ENCODE assay signal across 19 cellular contexts in genomic region chr3:126216416-126216815, GRCh38. TPM values are rescaled to one million over a fixed set of nuclear protein-coding genes. Genes with fewer than 3 reads are reported as not detected.
DNase-seq lines count a peak whose midpoint lies in the region; ATAC-seq and TF ChIP-seq lines count a peak whose summit lies in the region.
"Had no signal": no experiment of that assay in that cellular context is flagged by ENCODE, and none has a peak within 500 bp of the region (broad histone marks: within the 10 kb centered on the region; RNA-seq: fewer than 3 reads in every experiment).

No MANE protein-coding gene starts in this region.

- no peak overlapping the region for H3K27ac Mint-ChIP-seq in Calu3 (ENCODE audit: unreplicated experiment)
- H3K27ac Mint-ChIP-seq: activated CD8-positive, alpha-beta T cell treated with anti-CD3 and anti-CD28 coated beads, Interleukin-2, amount 10 ng/mL, durations not matched to agents 7 days and 5 days; WTC11 had no signal

- CTCF ChIA-PET in AG04449 (lab: Yijun Ruan, JAX), result interaction anchor here (1.1 to 2.6 kb wide), 3 partner anchors 14 to 176 kb away, joined by 3 to 20 read pairs (median 3); no protein-coding TSS in a partner anchor
- CTCF ChIA-PET in Calu3 (lab: Charles Lee), result interaction anchor here (0.6 kb wide), 1 partner anchor 30 kb away, joined by 10 read pairs; no protein-coding TSS in a partner anchor

- H3K36me3 Mint-ChIP-seq in Calu3 (ENCODE audit: insufficient read depth, unreplicated experiment), result peaks cover 10% of the 10 kb centered on the region
- H3K36me3 Mint-ChIP-seq: WTC11 had no signal

- H3K4me3 ChIP-seq in AG04449 (ENCODE audit: low read depth, low read length), result no peak overlapping the region
- H3K4me3 ChIP-seq: pancreas, spleen had no signal

- no peaks in the 10 kb centered on the region for H3K27me3 Mint-ChIP-seq in Calu3 (ENCODE audit: unreplicated experiment)

- no TSS peak for BruUV-seq in Calu3 (replicated peaks; lab: Mats Ljungman, UMichigan)

- H3K4me3 Mint-ChIP-seq in Calu3 (ENCODE audit: low read depth, unreplicated experiment), result no peak overlapping the region
- H3K4me3 Mint-ChIP-seq: activated CD8-positive, alpha-beta T cell treated with anti-CD3 and anti-CD28 coated beads, Interleukin-2, amount 10 ng/mL, durations not matched to agents 7 days and 5 days; WTC11 had no signal

- TF ChIP-seq CTCF in AG04449 (IDR thresholded peaks at IDR 0.05; ENCODE audit: insufficient read depth, low read length, missing control alignments) (no peak), Calu3 (IDR thresholded peaks at IDR 0.05; ENCODE audit: unreplicated experiment) (no peak)

- peaks cover 27% of the 10 kb centered on the region for H3K4me1 Mint-ChIP-seq in Calu3 (ENCODE audit: low read depth, unreplicated experiment)

- H3K9me3 Mint-ChIP-seq in Calu3 (ENCODE audit: low read depth, unreplicated experiment), result no peaks in the 10 kb centered on the region
- H3K9me3 Mint-ChIP-seq: WTC11 had no signal

- intact Hi-C loops in Calu3 (cut with micrococcal nuclease; ENCODE audit: unreplicated experiment), result no loop called here

- ATAC-seq in HG02610 (IDR thresholded peaks at IDR 0.05; ENCODE audit: unreplicated experiment) (no peak), HG03565 (IDR thresholded peaks at IDR 0.05; ENCODE audit: unreplicated experiment) (no peak)
- ATAC-seq: activated CD8-positive, alpha-beta T cell treated with anti-CD3 and anti-CD28 coated beads, Interleukin-2, amount 10 ng/mL, durations not matched to agents 7 days and 5 days; pancreas; WTC11 had no signal

- DNase-seq in AG04449 (ENCODE audit: low read depth, low spot score), result peak; percentile 17
- peak; percentile 73 for DNase-seq in HT1080 (ENCODE audit: low read depth)
- peak; percentile 58 for DNase-seq in amniotic epithelial cell (ENCODE audit: low read depth)
- DNase-seq in iris pigment epithelial cell (ENCODE audit: low read depth), result peak; percentile 54
- no peak for DNase-seq in NCI-H774 (lab: John Stamatoyannopoulos, UW)
- no peak for DNase-seq in Calu3
- DNase-seq: activated CD8-positive, alpha-beta T cell treated with anti-CD3 and anti-CD28 coated beads, Interleukin-2, amount 10 ng/mL, durations not matched to agents 7 days and 5 days; amygdala; cortex of kidney; Kasumi-1; NCI-H1436 treated with DMSO at 0.1 percent for 48 hours; pancreas; spleen; stimulated activated naive CD4-positive, alpha-beta T cell had no signal

- POLR2A ChIA-PET in AG04449 (lab: Yijun Ruan, JAX), result no interaction called here

RNA-seq across cellular contexts. Expression of gene ALDH1L1, which starts 36.0 kb away (rescaled TPM):
- total RNA-seq in HT1080 (2014; rRNA removed; shearing (Covaris generic)), result 12.9 and 14.5 TPM in 2 replicates
- 22.4 and 37.6 TPM in 2 replicates for polyA plus RNA-seq in HT1080 (2015; cell fraction: cytosol; rRNA removed)
- 43.9 and 49.5 TPM in 2 replicates for polyA plus RNA-seq in HT1080 (2015; cell fraction: nucleus; rRNA removed)
- total RNA-seq in Calu3 (2022), result 4.4 and 11.2 TPM in 2 replicates
- total RNA-seq: activated CD8-positive, alpha-beta T cell treated with anti-CD3 and anti-CD28 coated beads, Interleukin-2, amount 10 ng/mL, durations not matched to agents 7 days and 5 days; mononuclear cell; OCI-LY7 had no signal

Comparison
In these comparisons a context has a peak if more than half of its experiments do, and no peak if none do; other contexts are left out.
1. DNase-seq: peak in AG04449 (single experiment), HT1080 (single experiment), amniotic epithelial cell (single experiment) and iris pigment epithelial cell (single experiment); none in NCI-H774 (single experiment) and Calu3 (single experiment).